Comparison of ENCODE assay signal across 10 cellular contexts in genomic region chr12:48286665-48287064, GRCh38.
DNase-seq lines count a peak whose midpoint lies in the region; ATAC-seq, FAIRE-seq and TF ChIP-seq lines count a peak whose summit lies in the region.
"Had no signal": no experiment of that assay in that cellular context is flagged by ENCODE, and none has a peak within 500 bp of the region (broad histone marks: within the 10 kb centered on the region; RNA-seq: fewer than 3 reads in every experiment).

No MANE protein-coding gene starts in this region.

- peak overlapping the region; percentile 84 for H3K27ac Mint-ChIP-seq in activated CD4-positive, alpha-beta T cell treated with anti-CD3 and anti-CD28 coated beads, Interleukin-2, amount 10 ng/mL, durations not matched to agents 7 days and 5 days
- no peak overlapping the region for H3K27ac Mint-ChIP-seq in progenitor cell of endocrine pancreas

- dilution Hi-C loops in endothelial cell of umbilical vein (cut with MboI; ENCODE audit: extremely low pct_ligation_motif_present, low sequenced_read_pairs), result no loop called here

- TF ChIP-seq CTCF in OCI-LY1 (IDR thresholded peaks at IDR 0.05; ENCODE audit: low read length) (peak; percentile 48), endothelial cell of umbilical vein (IDR thresholded peaks at IDR 0.05; ENCODE audit: extremely low read depth in 1 of 2, insufficient read depth in 1 of 2, low read depth in 1 of 2, low read length in 2 of 2) (peak; percentile 25 to 57), progenitor cell of endocrine pancreas (IDR thresholded peaks at IDR 0.05; ENCODE audit: unreplicated experiment) (peak; percentile 47)

- intact Hi-C loops in endothelial cell of umbilical vein (cut with micrococcal nuclease), result loop anchor here (1.0 to 5.0 kb wide), 2 partner anchors 168 to 331 kb away; no protein-coding TSS in a partner anchor

- CTCF ChIA-PET in activated CD4-positive, alpha-beta T cell treated with anti-CD3 and anti-CD28 coated beads, Interleukin-2, amount 10 ng/mL, durations not matched to agents 7 days and 5 days (lab: Charles Lee), result interaction anchor here (0.6 to 1.9 kb wide), 2 partner anchors 10 to 356 kb away, joined by 3 to 6 read pairs; no protein-coding TSS in a partner anchor
- CTCF ChIA-PET in endothelial cell of umbilical vein (lab: Charles Lee), result interaction anchor here (0.6 to 2.9 kb wide), 12 partner anchors 11 to 335 kb away, joined by 3 to 84 read pairs (median 4); no protein-coding TSS in a partner anchor

- no peak for TF ChIP-seq POLR2A in endothelial cell of umbilical vein (IDR thresholded peaks at IDR 0.05; ENCODE audit: low read depth, low read length)

- no peak for ATAC-seq in GM19395 (IDR thresholded peaks at IDR 0.05; ENCODE audit: unreplicated experiment)
- ATAC-seq in HG03175 (IDR thresholded peaks at IDR 0.05; ENCODE audit: unreplicated experiment), result no peak
- ATAC-seq: mucosa of descending colon had no signal

- BruUV-seq in endothelial cell of umbilical vein (replicated peaks; lab: Mats Ljungman, UMichigan), result no TSS peak

- H3K27me3 Mint-ChIP-seq in activated CD4-positive, alpha-beta T cell treated with anti-CD3 and anti-CD28 coated beads, Interleukin-2, amount 10 ng/mL, durations not matched to agents 7 days and 5 days, result peaks cover 10% of the 10 kb centered on the region
- H3K27me3 Mint-ChIP-seq in progenitor cell of endocrine pancreas, result peaks cover 7% of the 10 kb centered on the region

- H3K4me1 ChIP-seq in OCI-LY1 (ENCODE audit: insufficient read depth, low read length, severe bottlenecking) (no peaks in the 10 kb centered on the region), endothelial cell of umbilical vein (ENCODE audit: control insufficient read depth, extremely low read depth, insufficient read depth, low read length) (peaks cover 2% of the 10 kb centered on the region)

- FAIRE-seq in endothelial cell of umbilical vein (lab: Jason Lieb, UNC), result no peak

- H3K9me3 Mint-ChIP-seq in activated CD4-positive, alpha-beta T cell treated with anti-CD3 and anti-CD28 coated beads, Interleukin-2, amount 10 ng/mL, durations not matched to agents 7 days and 5 days, result peaks cover 11% of the 10 kb centered on the region
- H3K9me3 Mint-ChIP-seq in progenitor cell of endocrine pancreas (ENCODE audit: low read depth), result no peaks in the 10 kb centered on the region

- H4K20me1 ChIP-seq in OCI-LY1 (ENCODE audit: insufficient read depth, low read length) (no peaks in the 10 kb centered on the region), endothelial cell of umbilical vein (replicated peaks; ENCODE audit: control insufficient read depth, extremely low read depth, insufficient read depth, low read length) (no peaks in the 10 kb centered on the region)

- no peak overlapping the region for H3K4me3 Mint-ChIP-seq in activated CD4-positive, alpha-beta T cell treated with anti-CD3 and anti-CD28 coated beads, Interleukin-2, amount 10 ng/mL, durations not matched to agents 7 days and 5 days
- H3K4me3 Mint-ChIP-seq in progenitor cell of endocrine pancreas (ENCODE audit: low read depth), result no peak overlapping the region

- H3K36me3 ChIP-seq in OCI-LY1 (ENCODE audit: insufficient read depth, low read length), result no peaks in the 10 kb centered on the region
- no peaks in the 10 kb centered on the region for H3K36me3 ChIP-seq in endothelial cell of umbilical vein (ENCODE audit: control insufficient read depth in 2 of 2, extremely low read depth in 1 of 2, insufficient read depth in 2 of 2, low read length in 2 of 2)

- no peak overlapping the region for H3K4me3 ChIP-seq in OCI-LY1 (ENCODE audit: low read depth, low read length, poor library complexity, severe bottlenecking)
- H3K4me3 ChIP-seq in endothelial cell of umbilical vein (replicated peaks in 1 of 3; ENCODE audit: insufficient read depth in 1 of 3, low read depth in 1 of 3, low read length in 3 of 3), result no peak overlapping the region
- H3K4me3 ChIP-seq: mucosa of descending colon had no signal

- DNase-seq in activated CD4-positive, alpha-beta T cell treated with anti-CD3 and anti-CD28 coated beads, Interleukin-2, amount 10 ng/mL, durations not matched to agents 7 days and 5 days, result no peak
- no peak for DNase-seq in activated CD4-positive, alpha-beta T cell treated with anti-CD3 and anti-CD28 coated beads for 4 hours
- no peak for DNase-seq in endothelial cell of umbilical vein (ENCODE audit: low read depth, low spot score)
- no peak for DNase-seq in progenitor cell of endocrine pancreas (ENCODE audit: low spot score, unreplicated experiment)
- no peak for DNase-seq in epidermal melanocyte (ENCODE audit: insufficient read length, low spot score)
- DNase-seq: DMS79 had no signal

- H3K9me2 ChIP-seq in OCI-LY1 (ENCODE audit: low read depth, low read length), result no peaks in the 10 kb centered on the region

- H3K79me2 ChIP-seq in OCI-LY1 (ENCODE audit: insufficient read depth, low read length), result no peaks in the 10 kb centered on the region
- H3K79me2 ChIP-seq in endothelial cell of umbilical vein (ENCODE audit: control insufficient read depth, insufficient read depth, low read length), result no peaks in the 10 kb centered on the region

- no peak overlapping the region for H2AFZ ChIP-seq in OCI-LY1 (ENCODE audit: low read length)
- H2AFZ ChIP-seq in endothelial cell of umbilical vein (ENCODE audit: low read depth, low read length), result no peak overlapping the region

- H3K27me3 ChIP-seq in OCI-LY1 (ENCODE audit: insufficient read depth, low read length), result no peaks in the 10 kb centered on the region
- H3K27me3 ChIP-seq in endothelial cell of umbilical vein (ENCODE audit: control insufficient read depth in 2 of 2, insufficient read depth in 2 of 2, low read length in 2 of 2), result peaks cover 3% of the 10 kb centered on the region in 2 experiments

- H3K9ac ChIP-seq in OCI-LY1 (ENCODE audit: low read length) (no peak overlapping the region), endothelial cell of umbilical vein (replicated peaks; ENCODE audit: extremely low read depth, insufficient read depth, low read length) (no peak overlapping the region)

- POLR2A ChIA-PET in activated CD4-positive, alpha-beta T cell treated with anti-CD3 and anti-CD28 coated beads, Interleukin-2, amount 10 ng/mL, durations not matched to agents 7 days and 5 days (lab: Charles Lee), result no interaction called here
- POLR2A ChIA-PET in endothelial cell of umbilical vein (lab: Charles Lee), result no interaction called here

- H3K9me1 ChIP-seq in endothelial cell of umbilical vein (replicated peaks; ENCODE audit: control insufficient read depth, extremely low read depth, insufficient read depth, low read length), result no peaks in the 10 kb centered on the region

- no peak overlapping the region for H3K4me2 ChIP-seq in OCI-LY1 (ENCODE audit: low read length)
- H3K4me2 ChIP-seq in endothelial cell of umbilical vein (ENCODE audit: insufficient read depth, low read length), result no peak overlapping the region

- H3K4me1 Mint-ChIP-seq in activated CD4-positive, alpha-beta T cell treated with anti-CD3 and anti-CD28 coated beads, Interleukin-2, amount 10 ng/mL, durations not matched to agents 7 days and 5 days, result peaks cover 16% of the 10 kb centered on the region
- peaks cover 1% of the 10 kb centered on the region for H3K4me1 Mint-ChIP-seq in progenitor cell of endocrine pancreas (ENCODE audit: low read depth)

- H3K27ac ChIP-seq in OCI-LY1 (ENCODE audit: low read depth, low read length, poor library complexity, severe bottlenecking), result no peak overlapping the region
- H3K27ac ChIP-seq in endothelial cell of umbilical vein (ENCODE audit: insufficient read depth, low read depth, low read length), result no peak overlapping the region

- peaks cover 7% of the 10 kb centered on the region for H3K36me3 Mint-ChIP-seq in activated CD4-positive, alpha-beta T cell treated with anti-CD3 and anti-CD28 coated beads, Interleukin-2, amount 10 ng/mL, durations not matched to agents 7 days and 5 days (ENCODE audit: low read depth)
- no peaks in the 10 kb centered on the region for H3K36me3 Mint-ChIP-seq in progenitor cell of endocrine pancreas (ENCODE audit: insufficient read depth)

- no peaks in the 10 kb centered on the region for H3K9me3 ChIP-seq in OCI-LY1 (ENCODE audit: low read length)
- H3K9me3 ChIP-seq in endothelial cell of umbilical vein (replicated peaks; ENCODE audit: control insufficient read depth, insufficient read depth, low read length), result no peaks in the 10 kb centered on the region
- H3K9me3 ChIP-seq: mucosa of descending colon had no signal

- H3F3A ChIP-seq in OCI-LY1 (ENCODE audit: insufficient read depth, low read length), result no peaks in the 10 kb centered on the region

TF ChIP-seq in endothelial cell of umbilical vein, 7 proteins besides CTCF, POLR2A, EP300 and RAD21:
- TF ChIP-seq POLR2AphosphoS5 (IDR thresholded peaks at IDR 0.05; ENCODE audit: insufficient read depth, low read depth, low read length) (no peak), GATA2 (IDR thresholded peaks at IDR 0.05; ENCODE audit: insufficient read depth, insufficient read length, low read depth, low read length) (no peak), JUN (IDR thresholded peaks at IDR 0.05; ENCODE audit: borderline replicate concordance, insufficient read depth, insufficient read length, low read depth) (no peak), FOS (IDR thresholded peaks at IDR 0.05; ENCODE audit: borderline replicate concordance, insufficient read depth, low read length) (no peak), EZH2 (IDR thresholded peaks at IDR 0.05; ENCODE audit: borderline replicate concordance, low read depth, low read length, severe bottlenecking) (no peak), MYC (IDR thresholded peaks at IDR 0.05; ENCODE audit: low read depth, low read length) (no peak), MAX (IDR thresholded peaks at IDR 0.05; ENCODE audit: insufficient read depth, insufficient read length) (no peak)
